15 cellular contexts compared by ENCODE assay signal in the genomic region with DNA sequence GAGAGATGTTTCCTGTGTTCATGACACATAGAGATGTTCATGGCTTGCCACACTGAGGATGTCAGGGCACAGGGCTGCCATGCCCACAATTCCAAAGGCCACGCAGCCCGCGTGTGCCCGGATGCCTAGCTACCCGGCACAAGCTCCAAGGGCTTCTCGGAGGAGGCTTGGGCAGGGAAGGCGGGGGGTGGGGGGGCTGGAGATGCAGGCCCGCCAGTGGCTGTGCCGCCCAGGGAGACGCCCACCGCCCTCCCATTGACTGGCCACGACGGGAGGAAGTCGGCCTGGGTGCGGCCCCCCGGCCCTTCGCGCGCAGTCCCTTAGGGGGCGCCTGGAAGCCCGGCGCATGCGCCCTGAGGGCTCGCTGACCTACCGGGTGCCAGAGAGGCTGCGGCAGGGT. TPM values are rescaled to one million over a fixed set of nuclear protein-coding genes. Genes with fewer than 3 reads are reported as not detected.
"Had no signal": no experiment of that assay in that cellular context is flagged by ENCODE, and none has a peak within 500 bp of the region (broad histone marks: within the 10 kb centered on the region; RNA-seq: fewer than 3 reads in every experiment).

A gene with protein sequence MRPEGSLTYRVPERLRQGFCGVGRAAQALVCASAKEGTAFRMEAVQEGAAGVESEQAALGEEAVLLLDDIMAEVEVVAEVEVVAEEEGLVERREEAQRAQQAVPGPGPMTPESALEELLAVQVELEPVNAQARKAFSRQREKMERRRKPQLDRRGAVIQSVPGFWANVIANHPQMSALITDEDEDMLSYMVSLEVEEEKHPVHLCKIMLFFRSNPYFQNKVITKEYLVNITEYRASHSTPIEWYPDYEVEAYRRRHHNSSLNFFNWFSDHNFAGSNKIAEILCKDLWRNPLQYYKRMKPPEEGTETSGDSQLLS (plus strand): TSS at position 301 of the 400 bp plus-strand sequence. CDS start 46 bp downstream, at position 347.

RNA-seq across cellular contexts. Expression of the gene that starts here (rescaled TPM):
- total RNA-seq: activated B cell treated with CpG ODN at 0.5 μM for 24 hours; activated CD4-positive, alpha-beta memory T cell treated with anti-CD3 and anti-CD28 coated beads for 36 hours; activated CD4-positive, alpha-beta memory T cell treated with anti-CD3 and anti-CD28 coated beads, Interleukin-2, amount 10 ng/mL, durations not matched to agents 7 days and 5 days; activated CD4-positive, alpha-beta T cell treated with anti-CD3 and anti-CD28 coated beads for 36 hours; activated CD4-positive, alpha-beta T cell treated with anti-CD3 and anti-CD28 coated beads, Interleukin-2, amount 10 ng/mL, durations not matched to agents 24 days and 14 days; activated CD4-positive, alpha-beta T cell treated with anti-CD3 and anti-CD28 coated beads, Interleukin-2, amount 10 ng/mL, durations not matched to agents 7 days and 5 days; activated CD8-positive, alpha-beta memory T cell treated with anti-CD3 and anti-CD28 coated beads for 36 hours; activated CD8-positive, alpha-beta memory T cell treated with anti-CD3 and anti-CD28 coated beads, Interleukin-2, amount 10 ng/mL, durations not matched to agents 7 days and 5 days; activated CD8-positive, alpha-beta T cell treated with anti-CD3 and anti-CD28 coated beads for 36 hours; activated CD8-positive, alpha-beta T cell treated with anti-CD3 and anti-CD28 coated beads, Interleukin-2, amount 10 ng/mL, durations not matched to agents 7 days and 5 days; T-cell; T-helper 1 cell treated with Interleukin-12 subunit alpha and Interleukin-12 subunit beta and Interleukin-4 antibody, amounts not matched to agents 30 ng/mL and 1 ng/mL, for 36 hours; T-helper 17 cell; T-helper 2 cell treated with Interferon-gamma antibody and Interleukin-4, amounts not matched to agents 100 ng/mL and 5 ng/mL, for 36 hours; WTC11 had no signal
